In genomic region chr3:57161131-57161538, GRCh38 we compare ENCODE assay signal across 21 cellular contexts. TPM values are rescaled to one million over a fixed set of nuclear protein-coding genes. Genes with fewer than 3 reads are reported as not detected.
DNase-seq lines count a peak whose midpoint lies in the region; ATAC-seq and TF ChIP-seq lines count a peak whose summit lies in the region.
"Had no signal": no experiment of that assay in that cellular context is flagged by ENCODE, and none has a peak within 500 bp of the region (broad histone marks: within the 10 kb centered on the region; RNA-seq: fewer than 3 reads in every experiment).

No MANE protein-coding gene starts in this region.

- peak overlapping the region; percentile 15 for H2AK5ac ChIP-seq in mesendoderm (ENCODE audit: low read length)

- peaks cover 69% of the 10 kb centered on the region for H3K27me3 Mint-ChIP-seq in CD4-positive, alpha-beta T cell

- no peak for ATAC-seq in GM21360 (IDR thresholded peaks at IDR 0.05; ENCODE audit: unreplicated experiment)
- ATAC-seq in CD4-positive, alpha-beta T cell (ENCODE audit: poor library complexity): no peak
- no peak for ATAC-seq in HG03108 (IDR thresholded peaks at IDR 0.05; ENCODE audit: unreplicated experiment)
- ATAC-seq: naive thymus-derived CD4-positive, alpha-beta T cell; stimulated activated naive CD8-positive, alpha-beta T cell treated with anti-CD3 and anti-CD28 coated beads, Interleukin-15, amount 100 ng/mL, for 72 hours had no signal

- peak overlapping the region; percentile 39 for H2BK5ac ChIP-seq in mesendoderm (ENCODE audit: low read length)

- no peak overlapping the region for H3K27ac Mint-ChIP-seq in CD4-positive, alpha-beta T cell
- H3K27ac Mint-ChIP-seq: activated CD4-positive, alpha-beta T cell treated with anti-CD3 and anti-CD28 coated beads, Interleukin-2, amount 10 ng/mL, durations not matched to agents 24 days and 14 days; stimulated activated naive CD8-positive, alpha-beta T cell treated with anti-CD3 and anti-CD28 coated beads, Interleukin-15, amount 100 ng/mL, for 72 hours had no signal

- no peak overlapping the region for H3K4me3 Mint-ChIP-seq in CD4-positive, alpha-beta T cell
- H3K4me3 Mint-ChIP-seq: activated CD4-positive, alpha-beta T cell treated with anti-CD3 and anti-CD28 coated beads, Interleukin-2, amount 10 ng/mL, durations not matched to agents 24 days and 14 days; naive thymus-derived CD4-positive, alpha-beta T cell; stimulated activated naive CD8-positive, alpha-beta T cell treated with anti-CD3 and anti-CD28 coated beads, Interleukin-15, amount 100 ng/mL, for 72 hours had no signal

- H3K4me2 ChIP-seq in mesendoderm (ENCODE audit: low read length): peak overlapping the region; percentile 28

- H3K36me3 ChIP-seq in HUES64 (ENCODE audit: insufficient read depth, low read length): no peaks in the 10 kb centered on the region; the same call in 1 of the 2 replicates
- H3K36me3 ChIP-seq in esophagus muscularis mucosa: no peaks in the 10 kb centered on the region
- no peaks in the 10 kb centered on the region for H3K36me3 ChIP-seq in mesendoderm (ENCODE audit: control insufficient read depth, insufficient read depth, low read length)
- H3K36me3 ChIP-seq: ascending aorta had no signal

- H3K79me2 ChIP-seq in mesendoderm (ENCODE audit: control insufficient read depth, insufficient read depth, low read length): peaks cover 58% of the 10 kb centered on the region

- H3K27ac ChIP-seq in HUES64 (ENCODE audit: low read depth, low read length) (peak overlapping the region; percentile 87), esophagus muscularis mucosa (replicated peaks in 1 of 4) (peak overlapping the region; percentile 49 to 66 (median 54)), mesendoderm (ENCODE audit: low read depth, low read length) (peak overlapping the region; percentile 93)
- H3K27ac ChIP-seq in CD4-positive, alpha-beta T cell (ENCODE audit: low read depth, low read length): no peak overlapping the region

- H3K4me1 ChIP-seq in HUES64 (ENCODE audit: insufficient read depth, low read length): peaks cover 75% of the 10 kb centered on the region
- peaks cover 28 to 76% (median 58%) of the 10 kb centered on the region in 4 donors for H3K4me1 ChIP-seq in esophagus muscularis mucosa
- peaks cover 52% of the 10 kb centered on the region for H3K4me1 ChIP-seq in mesendoderm (ENCODE audit: control insufficient read depth, low read depth, low read length)

- no peaks in the 10 kb centered on the region for H3K36me3 Mint-ChIP-seq in CD4-positive, alpha-beta T cell (ENCODE audit: low read depth)

- CTCF ChIA-PET in CD4-positive, alpha-beta T cell (lab: Charles Lee): no interaction called here

- peak overlapping the region; percentile 77 for H3K18ac ChIP-seq in mesendoderm (ENCODE audit: low read length)

- no peak overlapping the region for H3K23ac ChIP-seq in mesendoderm (ENCODE audit: low read length)

- no peak overlapping the region for H3K4ac ChIP-seq in mesendoderm (ENCODE audit: low read depth, low read length)

- TF ChIP-seq EP300 in esophagus muscularis mucosa (IDR thresholded peaks at IDR 0.05): no peak

- H2BK120ac ChIP-seq in mesendoderm (ENCODE audit: low read depth, low read length): no peak overlapping the region

- H3K79me1 ChIP-seq in mesendoderm (ENCODE audit: low read length): peaks cover 17% of the 10 kb centered on the region

- peaks cover 30% of the 10 kb centered on the region for H3K4me1 Mint-ChIP-seq in CD4-positive, alpha-beta T cell (ENCODE audit: low read depth)

- DNase-seq in AG09309 (ENCODE audit: low read depth) (peak; percentile 17), esophagus muscularis mucosa (ENCODE audit: extremely low spot score) (no peak), mesendoderm (no peak), germinal center (ENCODE audit: low spot score) (no peak)
- no peak for DNase-seq in CD4-positive, alpha-beta T cell
- DNase-seq: activated CD4-positive, alpha-beta T cell treated with anti-CD3 and anti-CD28 coated beads, Interleukin-2, amount 10 ng/mL, durations not matched to agents 24 days and 14 days; activated CD8-positive, alpha-beta memory T cell treated with anti-CD3 and anti-CD28 coated beads, Interleukin-2, amount 50 U/mL, for 48 hours; activated naive CD4-positive, alpha-beta T cell; cortex of kidney; naive thymus-derived CD4-positive, alpha-beta T cell; NCI-H146; SIG-M5; stimulated activated CD4-positive, alpha-beta T cell treated with anti-CD3 and anti-CD28 coated beads, Interleukin-15, amount 100 ng/mL, for 24 hours; stimulated activated naive CD8-positive, alpha-beta T cell treated with anti-CD3 and anti-CD28 coated beads, Interleukin-15, amount 100 ng/mL, for 72 hours had no signal

- H4K8ac ChIP-seq in mesendoderm (ENCODE audit: low read depth, low read length): no peak overlapping the region

- WGBS in HUES64: 35% methylated on average over 3 of the region's 3 CpGs
- 27% methylated on average over 3 of the region's 3 CpGs for WGBS in esophagus muscularis mucosa
- WGBS in mesendoderm (ENCODE audit: extremely low coverage, insufficient coverage, low lambda C conversion rate): no CpG with 5 or more reads among the region's 3 CpGs

- H3K9me3 Mint-ChIP-seq in CD4-positive, alpha-beta T cell: no peaks in the 10 kb centered on the region
- H3K9me3 Mint-ChIP-seq: activated CD4-positive, alpha-beta T cell treated with anti-CD3 and anti-CD28 coated beads, Interleukin-2, amount 10 ng/mL, durations not matched to agents 24 days and 14 days; stimulated activated naive CD8-positive, alpha-beta T cell treated with anti-CD3 and anti-CD28 coated beads, Interleukin-15, amount 100 ng/mL, for 72 hours had no signal

- H3K9ac ChIP-seq in HUES64 (ENCODE audit: low read depth, low read length) (peak overlapping the region; percentile 64; the same call in 1 of the 2 replicates), mesendoderm (ENCODE audit: low read length) (peak overlapping the region; percentile 41)

- H3K27me3 ChIP-seq in HUES64 (ENCODE audit: insufficient read depth, low read length): peaks cover 15% of the 10 kb centered on the region
- H3K27me3 ChIP-seq in esophagus muscularis mucosa: no peaks in the 10 kb centered on the region
- H3K27me3 ChIP-seq in mesendoderm (ENCODE audit: insufficient read depth, low read length, poor library complexity): no peaks in the 10 kb centered on the region
- peaks cover 45% of the 10 kb centered on the region for H3K27me3 ChIP-seq in CD4-positive, alpha-beta T cell (ENCODE audit: control insufficient read depth, insufficient read depth, low read length)
- H3K27me3 ChIP-seq: ascending aorta had no signal

- no peak overlapping the region for H4K5ac ChIP-seq in mesendoderm (ENCODE audit: low read length)

- no peak for TF ChIP-seq POLR2A in esophagus muscularis mucosa (IDR thresholded peaks at IDR 0.05; ENCODE audit: low read depth)

- TF ChIP-seq CTCF in AG09309 (IDR thresholded peaks at IDR 0.05; ENCODE audit: control insufficient read depth, insufficient read depth, low read depth, low read length, missing control alignments): no peak
- no peak for TF ChIP-seq CTCF in esophagus muscularis mucosa (IDR thresholded peaks at IDR 0.05)
- TF ChIP-seq CTCF in CD4-positive, alpha-beta T cell (IDR thresholded peaks at IDR 0.05): no peak

- H3K9me3 ChIP-seq in HUES64 (ENCODE audit: insufficient read depth, low read depth, low read length) (no peaks in the 10 kb centered on the region), esophagus muscularis mucosa (no peaks in the 10 kb centered on the region)
- no peaks in the 10 kb centered on the region for H3K9me3 ChIP-seq in CD4-positive, alpha-beta T cell (ENCODE audit: control insufficient read depth, low read length)
- H3K9me3 ChIP-seq: ascending aorta had no signal

- POLR2A ChIA-PET in CD4-positive, alpha-beta T cell (lab: Charles Lee): no interaction called here

- no peak overlapping the region for H2BK15ac ChIP-seq in mesendoderm (replicated peaks; ENCODE audit: low read depth)

- no peak overlapping the region for H3K4me3 ChIP-seq in AG09309 (ENCODE audit: control insufficient read depth, low read depth, low read length)
- H3K4me3 ChIP-seq in HUES64 (ENCODE audit: low read length): peak overlapping the region; percentile 90
- H3K4me3 ChIP-seq in esophagus muscularis mucosa: no peak overlapping the region
- H3K4me3 ChIP-seq in mesendoderm (ENCODE audit: low read length): no peak overlapping the region
- H3K4me3 ChIP-seq: ascending aorta, GM12878, lung had no signal

- peak overlapping the region; percentile 59 for H3K56ac ChIP-seq in mesendoderm (ENCODE audit: low read length)

- intact Hi-C loops in esophagus muscularis mucosa (cut with DNase I): loop anchor here (10.0 kb wide), 1 partner anchor 166 kb away; no protein-coding TSS in a partner anchor
- intact Hi-C loops in CD4-positive, alpha-beta T cell (cut with DNase I, micrococcal nuclease): no loop called here

RNA-seq across cellular contexts. Expression of gene IL17RD, which starts 4.0 kb away (rescaled TPM):
- 56.6 TPM for polyA plus RNA-seq in HUES64 (2013, experiment 1 of 2)
- 72.8 TPM for polyA plus RNA-seq in HUES64 (2013, experiment 2 of 2)
- 10 to 100 TPM in 2 of 4 donors, 1 to 10 TPM in 2; 6.1 to 13.2 (median 9.5) TPM for total RNA-seq in esophagus muscularis mucosa
- 69.8 TPM for polyA plus RNA-seq in mesendoderm (2013, experiment 1 of 2)
- polyA plus RNA-seq in mesendoderm (2013, experiment 2 of 2): 70.2 TPM
- not detected for total RNA-seq in CD4-positive, alpha-beta T cell
- polyA plus RNA-seq: naive thymus-derived CD4-positive, alpha-beta T cell had no signal

RNA-seq across cellular contexts. Expression of gene HESX1, which starts 38.6 kb away (rescaled TPM):
- 12.1 TPM for polyA plus RNA-seq in HUES64 (2013, experiment 1 of 2)
- polyA plus RNA-seq in HUES64 (2013, experiment 2 of 2): 7.0 TPM
- under 1 TPM in 3 of 4 donors, not detected in 1; 0.52 to 0.86 (median 0.83) TPM for total RNA-seq in esophagus muscularis mucosa
- polyA plus RNA-seq in mesendoderm (2013, experiment 1 of 2): 1.3 TPM
- polyA plus RNA-seq in mesendoderm (2013, experiment 2 of 2): 1.4 TPM
- under 1 TPM in 1 of 2 experiments, not detected in 1; 0.39 TPM for total RNA-seq in CD4-positive, alpha-beta T cell
- total RNA-seq: ascending aorta; fibroblast of villous mesenchyme; naive thymus-derived CD4-positive, alpha-beta T cell had no signal

Comparison
In these comparisons a context has a peak if more than half of its experiments do, and no peak if none do; other contexts are left out.
1. RNA of gene IL17RD, which starts 4.0 kb away (total RNA-seq): 6.1 to 13.2 TPM in esophagus muscularis mucosa; not detected in CD4-positive, alpha-beta T cell; every median in the first group is over 4 times any median in the second.